Comparison of ENCODE assay signal across 14 cellular contexts in genomic region chr21:45356251-45356650, GRCh38. TPM values are rescaled to one million over a fixed set of nuclear protein-coding genes. Genes with fewer than 3 reads are reported as not detected.
DNase-seq lines count a peak whose midpoint lies in the region; ATAC-seq and TF ChIP-seq lines count a peak whose summit lies in the region.
"Had no signal": no experiment of that assay in that cellular context is flagged by ENCODE, and none has a peak within 500 bp of the region (broad histone marks: within the 10 kb centered on the region; RNA-seq: fewer than 3 reads in every experiment).

No MANE protein-coding gene starts in this region.

- no peak overlapping the region for H3K27ac Mint-ChIP-seq in neural progenitor cell

- H3K4me1 ChIP-seq in BLaER1 treated with 17β-estradiol and CSF1 and Interleukin-3, amounts not matched to agents 10 nM and 100 nM, result peaks cover 39 to 87% (median 73%) of the 10 kb centered on the region in 10 experiments
- H3K4me1 ChIP-seq in esophagus muscularis mucosa (peaks cover 40 to 60% (median 46%) of the 10 kb centered on the region in 4 donors), neural progenitor cell (peaks cover 65% of the 10 kb centered on the region)
- H3K4me1 ChIP-seq: left lung had no signal

- ATAC-seq in HG03135 (IDR thresholded peaks at IDR 0.05; ENCODE audit: unreplicated experiment) (no peak), HG02973 (IDR thresholded peaks at IDR 0.05; ENCODE audit: unreplicated experiment) (no peak), GM18502 (IDR thresholded peaks at IDR 0.05; ENCODE audit: poor library complexity, unreplicated experiment) (no peak)
- ATAC-seq: left lung had no signal

- TF ChIP-seq CTCF in esophagus muscularis mucosa (IDR thresholded peaks at IDR 0.05) (no peak), neural progenitor cell (IDR thresholded peaks at IDR 0.05) (peak; percentile 56)

- peak overlapping the region in 5 of 11 experiments; percentile 10 to 67 (median 48); a peak in 5 of 22 replicates for H3K9ac ChIP-seq in BLaER1 treated with 17β-estradiol and CSF1 and Interleukin-3, amounts not matched to agents 10 nM and 100 nM
- H3K9ac ChIP-seq in neural progenitor cell, result no peak overlapping the region

- peaks cover 63% of the 10 kb centered on the region for H3F3A ChIP-seq in neural progenitor cell (ENCODE audit: low read depth)

- intact Hi-C loops in esophagus muscularis mucosa (cut with DNase I), result no loop called here

- peaks cover 49% of the 10 kb centered on the region for H3K4me1 Mint-ChIP-seq in neural progenitor cell

- no peak overlapping the region for H3K4me3 ChIP-seq in BLaER1 treated with 17β-estradiol and CSF1 and Interleukin-3, amounts not matched to agents 10 nM and 100 nM
- H3K4me3 ChIP-seq in esophagus muscularis mucosa, result no peak overlapping the region
- H3K4me3 ChIP-seq in neural progenitor cell, result no peak overlapping the region
- H3K4me3 ChIP-seq: coronary artery, left lung, SJSA1 had no signal

- no peaks in the 10 kb centered on the region for H3K36me3 ChIP-seq in BLaER1 treated with 17β-estradiol and CSF1 and Interleukin-3, amounts not matched to agents 10 nM and 100 nM
- no peaks in the 10 kb centered on the region for H3K36me3 ChIP-seq in esophagus muscularis mucosa
- no peaks in the 10 kb centered on the region for H3K36me3 ChIP-seq in neural progenitor cell
- H3K36me3 ChIP-seq: left lung, neutrophil, SJSA1 had no signal

- no peak overlapping the region for H2AFZ ChIP-seq in neural progenitor cell (replicated peaks)

- DNase-seq in esophagus muscularis mucosa (ENCODE audit: extremely low spot score) (no peak), neural progenitor cell (ENCODE audit: low spot score) (no peak)
- no peak for DNase-seq in activated CD4-positive, alpha-beta T cell treated with anti-CD3 and anti-CD28 coated beads for 4 hours
- DNase-seq: NCI-H187; stimulated activated CD8-positive, alpha-beta memory T cell treated with anti-CD3 and anti-CD28 coated beads, Interleukin-4, amount 100 ng/mL, for 48 hours had no signal

- H3K27ac ChIP-seq in BLaER1 treated with 17β-estradiol and CSF1 and Interleukin-3, amounts not matched to agents 10 nM and 100 nM, result peak overlapping the region in 8 of 11 experiments; percentile 22 to 75 (median 60); a peak in 12 of 22 replicates
- H3K27ac ChIP-seq in esophagus muscularis mucosa (replicated peaks in 1 of 4) (peak overlapping the region; percentile 71 to 80 (median 76)), neural progenitor cell (no peak overlapping the region)
- H3K27ac ChIP-seq: left lung, neutrophil, SJSA1 had no signal

- 0 out of 22 replicates have a peak, but pooled peaks cover 0 to 4% (median 0%) of the 10 kb centered on the region in 11 experiments for H4K20me1 ChIP-seq in BLaER1 treated with 17β-estradiol and CSF1 and Interleukin-3, amounts not matched to agents 10 nM and 100 nM
- H4K20me1 ChIP-seq in neural progenitor cell (ENCODE audit: low read depth), result no peaks in the 10 kb centered on the region

- TF ChIP-seq RAD21 in Ishikawa (IDR thresholded peaks at IDR 0.05; ENCODE audit: low read depth), result peak; percentile 32; the same call in 1 of the 2 replicates

- H3K4me2 ChIP-seq in BLaER1 treated with 17β-estradiol and CSF1 and Interleukin-3, amounts not matched to agents 10 nM and 100 nM, result peak overlapping the region; percentile 45 to 81 (median 71); a peak in 21 of 22 replicates
- H3K4me2 ChIP-seq in neural progenitor cell, result peak overlapping the region; percentile 53

- H3K27me3 Mint-ChIP-seq in neural progenitor cell (ENCODE audit: insufficient read depth, low read depth), result peaks cover 9% of the 10 kb centered on the region

- no peak for TF ChIP-seq EP300 in Ishikawa (IDR thresholded peaks at IDR 0.05; ENCODE audit: borderline replicate concordance)
- no peak for TF ChIP-seq EP300 in esophagus muscularis mucosa (IDR thresholded peaks at IDR 0.05)

- H3K36me3 Mint-ChIP-seq in neural progenitor cell, result no peaks in the 10 kb centered on the region

- WGBS in esophagus muscularis mucosa, result 92% methylated on average over 10 of the region's 10 CpGs

- H3K9me3 Mint-ChIP-seq in neural progenitor cell, result no peaks in the 10 kb centered on the region

- TF ChIP-seq POLR2A in esophagus muscularis mucosa (IDR thresholded peaks at IDR 0.05; ENCODE audit: low read depth), result no peak

- no peaks in the 10 kb centered on the region for H3K9me3 ChIP-seq in BLaER1 treated with 17β-estradiol and CSF1 and Interleukin-3, amounts not matched to agents 10 nM and 100 nM (replicated peaks in 1 of 11)
- no peaks in the 10 kb centered on the region for H3K9me3 ChIP-seq in esophagus muscularis mucosa
- H3K9me3 ChIP-seq in neural progenitor cell (ENCODE audit: low read depth), result no peaks in the 10 kb centered on the region
- H3K9me3 ChIP-seq: left lung, neutrophil, SJSA1 had no signal

- no peaks in the 10 kb centered on the region; a peak in 1 of 22 replicates for H3K27me3 ChIP-seq in BLaER1 treated with 17β-estradiol and CSF1 and Interleukin-3, amounts not matched to agents 10 nM and 100 nM
- H3K27me3 ChIP-seq in esophagus muscularis mucosa (no peaks in the 10 kb centered on the region), neural progenitor cell (no peaks in the 10 kb centered on the region)
- H3K27me3 ChIP-seq: SJSA1 had no signal

- no peaks in the 10 kb centered on the region for H3K79me2 ChIP-seq in neural progenitor cell (ENCODE audit: low read depth)

- H3K4me3 Mint-ChIP-seq in neural progenitor cell, result no peak overlapping the region

TF ChIP-seq in Ishikawa, 13 proteins besides CTCF, POLR2A, EP300 and RAD21:
- TF ChIP-seq CREB1 (IDR thresholded peaks at IDR 0.05; ENCODE audit: low read depth), result no peak
- no peak for TF ChIP-seq CEBPB (IDR thresholded peaks at IDR 0.05)
- TF ChIP-seq ZBTB7A (IDR thresholded peaks at IDR 0.05; ENCODE audit: low read depth), result no peak
- no peak for TF ChIP-seq MAX (IDR thresholded peaks at IDR 0.05)
- no peak for TF ChIP-seq TAF1 (IDR thresholded peaks at IDR 0.05; ENCODE audit: low read depth)
- TF ChIP-seq FOXM1 (IDR thresholded peaks at IDR 0.05; ENCODE audit: borderline replicate concordance, low read depth), result no peak
- TF ChIP-seq REST (IDR thresholded peaks at IDR 0.05; ENCODE audit: low read depth), result no peak
- TF ChIP-seq YY1 (IDR thresholded peaks at IDR 0.05; ENCODE audit: low read depth), result no peak
- no peak for TF ChIP-seq TEAD4 (IDR thresholded peaks at IDR 0.05)
- TF ChIP-seq NFIC (IDR thresholded peaks at IDR 0.05), result no peak
- TF ChIP-seq EGR1 (IDR thresholded peaks at IDR 0.05), result no peak
- TF ChIP-seq TCF12 (IDR thresholded peaks at IDR 0.05; ENCODE audit: low read depth), result no peak
TF ChIP-seq in Ishikawa: peak in this region for 0.

RNA-seq across cellular contexts. Expression of gene COL18A1, which starts 48.7 kb away (rescaled TPM):
- 100 to 1,000 TPM in 3 of 4 donors, 10 to 100 TPM in 1; 97.7 to 173 (median 110) TPM for total RNA-seq in esophagus muscularis mucosa
- total RNA-seq in neural progenitor cell (ENCODE audit: low replicate concordance), result 52.6 and 291 TPM in 2 replicates
